ENCODE assay signal across 18 cellular contexts in the genomic region with DNA sequence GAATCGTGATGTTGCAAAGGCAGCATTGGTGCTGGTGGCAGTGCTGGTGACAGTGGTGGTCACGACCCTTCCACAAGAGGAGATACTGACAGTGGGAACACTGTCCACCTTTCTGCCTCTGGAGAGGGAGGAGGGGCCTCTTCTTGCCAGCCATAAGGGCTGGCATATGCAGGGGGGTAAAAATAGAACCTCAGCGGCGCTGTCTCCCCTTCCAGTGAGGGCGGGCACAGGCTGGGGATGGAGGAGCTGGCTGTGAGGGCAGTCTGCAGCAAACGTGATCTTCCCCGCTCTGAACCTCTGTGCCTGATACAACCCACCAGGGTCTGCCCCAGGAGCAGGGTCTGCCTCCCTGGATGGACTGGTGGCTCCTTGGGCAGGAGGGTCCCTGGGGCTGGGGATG. TPM values are rescaled to one million over a fixed set of nuclear protein-coding genes. Genes with fewer than 3 reads are reported as not detected.
DNase-seq lines count a peak whose midpoint lies in the region; ATAC-seq lines count a peak whose summit lies in the region.
"Had no signal": no experiment of that assay in that cellular context is flagged by ENCODE, and none has a peak within 500 bp of the region (broad histone marks: within the 10 kb centered on the region; RNA-seq: fewer than 3 reads in every experiment).

No MANE protein-coding gene starts in this region.

- H3K4me3 ChIP-seq in BLaER1, result no peak overlapping the region
- H3K4me3 ChIP-seq: GM23248, K562, SJSA1 had no signal

- no peaks in the 10 kb centered on the region for H3K9me3 ChIP-seq in BLaER1
- H3K9me3 ChIP-seq: Caco-2, SJSA1 had no signal

- H3K9ac ChIP-seq in BLaER1, result peak overlapping the region; percentile 61; the same call in 1 of the 2 replicates
- H3K9ac ChIP-seq: GM23248 had no signal

- no peaks in the 10 kb centered on the region for H3K27me3 ChIP-seq in BLaER1

- peaks cover 53% of the 10 kb centered on the region for H3K4me1 ChIP-seq in BLaER1
- H3K4me1 ChIP-seq: Caco-2, SJSA1 had no signal

- peaks cover 31 to 47% (median 41%) of the 10 kb centered on the region in 3 donors for H3K36me3 Mint-ChIP-seq in immature natural killer cell

- H3K27ac Mint-ChIP-seq in immature natural killer cell, result peak overlapping the region in 5 of 6 donors; percentile 59 to 90 (median 78)

- H3K9me3 Mint-ChIP-seq in immature natural killer cell, result no peaks in the 10 kb centered on the region

- peaks cover 40% of the 10 kb centered on the region for H3K36me3 ChIP-seq in BLaER1
- H3K36me3 ChIP-seq: SJSA1 had no signal

- ATAC-seq in GM21381 (IDR thresholded peaks at IDR 0.05; ENCODE audit: unreplicated experiment) (no peak), GM18511 (IDR thresholded peaks at IDR 0.05; ENCODE audit: unreplicated experiment) (no peak)
- ATAC-seq: K562, PC-3 had no signal

- H4K20me1 ChIP-seq in BLaER1, result peaks cover 15% of the 10 kb centered on the region; the same call in 1 of the 2 replicates

- H3K27ac ChIP-seq in BLaER1 (peak overlapping the region; percentile 71), cingulate gyrus (ENCODE audit: low read depth, low read length) (peak overlapping the region; percentile 41)
- H3K27ac ChIP-seq: GM23248, RWPE1, SJSA1 had no signal

- H3K4me1 Mint-ChIP-seq in immature natural killer cell, result peaks cover 87 to 89% of the 10 kb centered on the region in 2 donors

- peaks cover 8 to 18% (median 9%) of the 10 kb centered on the region in 3 donors for H3K27me3 Mint-ChIP-seq in immature natural killer cell (ENCODE audit: low read depth in 3 of 3)

- in situ Hi-C loops in G401 (cut with HindIII; ENCODE audit: low sequenced_read_pairs), result no loop called here

- peak overlapping the region; percentile 98 to 100 (median 99) for H3K4me3 Mint-ChIP-seq in immature natural killer cell

- DNase-seq in G401 (ENCODE audit: low spot score), result peak; percentile 80
- DNase-seq in immature natural killer cell, result no peak
- no peak for DNase-seq in NCI-H1417 treated with DMSO at 0.1 percent for 48 hours (lab: John Stamatoyannopoulos, UW)
- no peak for DNase-seq in T-helper 1 cell
- DNase-seq: Caco-2, GM23248, NCI-H1436, NCI-H2081, NCI-H82, PC-3 had no signal

- H3K4me2 ChIP-seq in BLaER1, result peak overlapping the region; percentile 65

RNA-seq across cellular contexts. Expression of a gene that starts 3.4 kb away (rescaled TPM):
- 1.9 and 6.0 TPM in 2 replicates for total RNA-seq in G401 (2014; rRNA removed; shearing (Covaris generic))
- 10 to 100 TPM in 1 of 3 donors, 1 to 10 TPM in 2; 2.5 to 28.9 (median 6.4) TPM for polyA plus RNA-seq in immature natural killer cell

RNA-seq across cellular contexts. Expression of a gene that starts 50.2 kb away (rescaled TPM):
- total RNA-seq in G401 (2014; rRNA removed; shearing (Covaris generic)), result 0.06 and 0.31 TPM in 2 replicates
- not detected for polyA plus RNA-seq in immature natural killer cell
- total RNA-seq: GM23248, K562, NCI-H460, PC-3, SJSA1 had no signal
- polyA plus RNA-seq: GM23248, K562 had no signal
